Comparison of ENCODE assay signal across 9 cellular contexts in genomic region chr3:195258449-195259145, GRCh38. TPM values are rescaled to one million over a fixed set of nuclear protein-coding genes. Genes with fewer than 3 reads are reported as not detected.
DNase-seq lines count a peak whose midpoint lies in the region; FAIRE-seq and TF ChIP-seq lines count a peak whose summit lies in the region.
"Had no signal": no experiment of that assay in that cellular context is flagged by ENCODE, and none has a peak within 500 bp of the region (broad histone marks: within the 10 kb centered on the region; RNA-seq: fewer than 3 reads in every experiment).

No MANE protein-coding gene starts in this region.

- peak; percentile 57 for DNase-seq in DMS153 (lab: John Stamatoyannopoulos, UW)
- peak; percentile 31 for DNase-seq in NCI-H524 treated with DMSO at 0.1 percent for 48 hours (lab: John Stamatoyannopoulos, UW)
- peak; percentile 37 for DNase-seq in dermis blood vessel endothelial cell
- DNase-seq in posterior vena cava (ENCODE audit: low spot score) = no peak
- DNase-seq in NCI-H187 (lab: John Stamatoyannopoulos, UW) = no peak
- no peak for DNase-seq in GM20000 (ENCODE audit: low spot score)
- DNase-seq in frontal cortex (ENCODE audit: low spot score in 2 of 2) = no peak

- TF ChIP-seq CTCF in neutrophil (IDR thresholded peaks at IDR 0.05) (no peak), GM20000 (IDR thresholded peaks at IDR 0.05; ENCODE audit: extremely low read depth, missing control alignments) (no peak)

- H3K4me3 ChIP-seq in neutrophil (ENCODE audit: low read depth in 1 of 2, low read length in 1 of 2) = peak overlapping the region; percentile 88 to 96

- H3K9me3 ChIP-seq in neutrophil = no peaks in the 10 kb centered on the region

- H3K27ac ChIP-seq in neutrophil = peak overlapping the region; percentile 97

- peaks cover 53 to 55% of the 10 kb centered on the region in 2 experiments for H3K4me1 ChIP-seq in neutrophil (ENCODE audit: control insufficient read depth in 1 of 2, insufficient read depth in 1 of 2, low read depth in 1 of 2, low read length in 1 of 2)

- FAIRE-seq in frontal cortex (lab: Jason Lieb, UNC) = no peak

- intact Hi-C loops in posterior vena cava (cut with DNase I) = loop anchor here (1.0 to 10.0 kb wide), 2 partner anchors 124 to 571 kb away; no protein-coding TSS in a partner anchor

- no peaks in the 10 kb centered on the region for H3K27me3 ChIP-seq in neutrophil
- H3K27me3 ChIP-seq: cardiac muscle cell had no signal

- no peaks in the 10 kb centered on the region for H3K36me3 ChIP-seq in neutrophil
- H3K36me3 ChIP-seq: cardiac muscle cell had no signal

RNA-seq across cellular contexts. Expression of gene XXYLT1, which starts 12.4 kb away (rescaled TPM):
- total RNA-seq in dermis blood vessel endothelial cell = 35.7 and 50.7 TPM in 2 replicates
- 10 to 100 TPM; 11.3 to 15.7 TPM for total RNA-seq in posterior vena cava
- 23.6 TPM for total RNA-seq in frontal cortex

Comparison
In these comparisons a context has a peak if more than half of its experiments do, and no peak if none do; other contexts are left out.
1. DNase-seq: peak in DMS153 (single experiment), NCI-H524 treated with DMSO at 0.1 percent for 48 hours (single experiment) and dermis blood vessel endothelial cell (single experiment); none in posterior vena cava (single experiment), NCI-H187 (0 of 2), GM20000 (single experiment) and frontal cortex (0 of 2).